Comparison of ENCODE assay signal across 1 cellular context in the genomic region with DNA sequence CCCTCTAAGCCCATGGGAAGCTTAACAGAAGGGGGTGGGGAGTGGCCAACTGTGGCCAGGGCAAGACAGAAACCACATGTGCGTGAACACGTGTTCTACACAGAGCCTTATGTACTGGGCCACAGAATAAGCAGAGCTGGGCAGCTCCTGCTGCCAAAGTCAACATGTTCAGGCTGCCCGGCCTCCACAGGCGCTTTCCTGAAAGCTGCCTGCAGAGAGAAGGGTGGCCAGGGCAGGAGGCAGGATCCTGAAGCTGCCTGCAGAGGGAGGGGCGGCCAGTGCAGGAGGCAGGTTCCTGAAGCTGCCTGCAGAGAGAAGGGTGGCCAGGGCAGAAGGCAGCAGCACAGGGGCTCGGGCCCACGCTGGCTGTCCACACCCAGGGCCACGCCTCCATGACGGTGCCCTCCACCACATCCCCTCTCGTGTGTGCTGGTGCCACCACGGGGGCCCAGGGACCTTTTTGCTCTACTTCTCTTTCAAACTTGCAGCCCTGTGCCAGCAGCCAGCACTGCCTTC.
A peak's percentile ranks its signal among the peaks of the same experiment; 100 is the strongest.
TF ChIP-seq lines count a peak whose summit lies in the region.

No MANE protein-coding gene starts in this region.

TF ChIP-seq in HEK293, 187 proteins besides CTCF, POLR2A, EP300 and RAD21 (continued from another document and continues in another):
- TF ChIP-seq PRDM2 (tag by site-specific recombination; IDR thresholded peaks at IDR 0.05; ENCODE audit: borderline replicate concordance), result no peak
- TF ChIP-seq ZNF521 (tag by site-specific recombination; IDR thresholded peaks at IDR 0.05), result no peak
- TF ChIP-seq ZNF24 (tag by site-specific recombination; IDR thresholded peaks at IDR 0.05), result no peak
- TF ChIP-seq ZNF791 (tag by site-specific recombination; IDR thresholded peaks at IDR 0.05), result no peak
- peak; percentile 48; the same call in 1 of the 2 replicates for TF ChIP-seq ZNF423 (tag by site-specific recombination; IDR thresholded peaks at IDR 0.05)
- TF ChIP-seq TRIM28 (IDR thresholded peaks at IDR 0.05; ENCODE audit: borderline replicate concordance, low read length), result no peak
- no peak for TF ChIP-seq ZNF146 (tag by site-specific recombination; IDR thresholded peaks at IDR 0.05)
- no peak for TF ChIP-seq MZF1 (tag by site-specific recombination; IDR thresholded peaks at IDR 0.05; ENCODE audit: borderline replicate concordance)
- no peak for TF ChIP-seq SETDB1 (IDR thresholded peaks at IDR 0.05; ENCODE audit: insufficient read length, low read length)
- TF ChIP-seq ZNF335 (tag by site-specific recombination; conservative IDR thresholded peaks at IDR 0.05), result no peak
- no peak for TF ChIP-seq FEZF1 (tag by site-specific recombination; IDR thresholded peaks at IDR 0.05)
- no peak for TF ChIP-seq ZNF366 (tag by site-specific recombination; conservative IDR thresholded peaks at IDR 0.05)
- TF ChIP-seq, protein P1, sequence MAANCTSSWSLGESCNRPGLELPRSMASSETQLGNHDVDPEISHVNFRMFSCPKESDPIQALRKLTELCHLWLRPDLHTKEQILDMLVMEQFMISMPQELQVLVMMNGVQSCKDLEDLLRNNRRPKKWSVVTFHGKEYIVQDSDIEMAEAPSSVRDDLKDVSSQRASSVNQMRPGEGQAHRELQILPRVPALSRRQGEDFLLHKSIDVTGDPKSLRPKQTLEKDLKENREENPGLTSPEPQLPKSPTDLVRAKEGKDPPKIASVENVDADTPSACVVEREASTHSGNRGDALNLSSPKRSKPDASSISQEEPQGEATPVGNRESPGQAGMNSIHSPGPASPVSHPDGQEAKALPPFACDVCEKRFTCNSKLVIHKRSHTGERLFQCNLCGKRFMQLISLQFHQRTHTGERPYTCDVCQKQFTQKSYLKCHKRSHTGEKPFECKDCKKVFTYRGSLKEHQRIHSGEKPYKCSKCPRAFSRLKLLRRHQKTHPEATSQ (tag by site-specific recombination; IDR thresholded peaks at IDR 0.05), result no peak
- no peak for TF ChIP-seq SP3 (tag by site-specific recombination; IDR thresholded peaks at IDR 0.05)
- TF ChIP-seq PBX3 (CRISPR knock-in tag; IDR thresholded peaks at IDR 0.05), result no peak
- TF ChIP-seq HOXA7 (CRISPR knock-in tag; IDR thresholded peaks at IDR 0.05; ENCODE audit: borderline replicate concordance), result no peak
- TF ChIP-seq ZFP3 (tag by site-specific recombination; IDR thresholded peaks at IDR 0.05; ENCODE audit: low read depth), result no peak
- no peak for TF ChIP-seq ZNF792 (tag by site-specific recombination; IDR thresholded peaks at IDR 0.05)
- TF ChIP-seq, protein P2, sequence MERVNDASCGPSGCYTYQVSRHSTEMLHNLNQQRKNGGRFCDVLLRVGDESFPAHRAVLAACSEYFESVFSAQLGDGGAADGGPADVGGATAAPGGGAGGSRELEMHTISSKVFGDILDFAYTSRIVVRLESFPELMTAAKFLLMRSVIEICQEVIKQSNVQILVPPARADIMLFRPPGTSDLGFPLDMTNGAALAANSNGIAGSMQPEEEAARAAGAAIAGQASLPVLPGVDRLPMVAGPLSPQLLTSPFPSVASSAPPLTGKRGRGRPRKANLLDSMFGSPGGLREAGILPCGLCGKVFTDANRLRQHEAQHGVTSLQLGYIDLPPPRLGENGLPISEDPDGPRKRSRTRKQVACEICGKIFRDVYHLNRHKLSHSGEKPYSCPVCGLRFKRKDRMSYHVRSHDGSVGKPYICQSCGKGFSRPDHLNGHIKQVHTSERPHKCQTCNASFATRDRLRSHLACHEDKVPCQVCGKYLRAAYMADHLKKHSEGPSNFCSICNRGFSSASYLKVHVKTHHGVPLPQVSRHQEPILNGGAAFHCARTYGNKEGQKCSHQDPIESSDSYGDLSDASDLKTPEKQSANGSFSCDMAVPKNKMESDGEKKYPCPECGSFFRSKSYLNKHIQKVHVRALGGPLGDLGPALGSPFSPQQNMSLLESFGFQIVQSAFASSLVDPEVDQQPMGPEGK (tag by site-specific recombination; IDR thresholded peaks at IDR 0.05), result peak; percentile 24; the same call in 1 of the 2 replicates
- no peak for TF ChIP-seq ZNF280C (tag by site-specific recombination; IDR thresholded peaks at IDR 0.05)
- TF ChIP-seq GLIS1 (tag by site-specific recombination; IDR thresholded peaks at IDR 0.05), result peak; percentile 63
- no peak for TF ChIP-seq ZNF555 (tag by site-specific recombination; conservative IDR thresholded peaks at IDR 0.05)
- TF ChIP-seq PRDM10 (tag by site-specific recombination; IDR thresholded peaks at IDR 0.05), result peak; percentile 42
- no peak for TF ChIP-seq WT1 (tag by site-specific recombination; IDR thresholded peaks at IDR 0.05)
- TF ChIP-seq ZFP37 (tag by site-specific recombination; IDR thresholded peaks at IDR 0.05), result no peak
- peak; percentile 65; the same call in 1 of the 2 replicates for TF ChIP-seq ZSCAN30 (tag by site-specific recombination; IDR thresholded peaks at IDR 0.05)
- no peak for TF ChIP-seq ZNF391 (tag by site-specific recombination; IDR thresholded peaks at IDR 0.05; ENCODE audit: borderline replicate concordance, low read depth)
- TF ChIP-seq ZBTB44 (tag by site-specific recombination; IDR thresholded peaks at IDR 0.05), result no peak
- no peak for TF ChIP-seq ZBTB7A (tag by site-specific recombination; IDR thresholded peaks at IDR 0.05; ENCODE audit: low read depth)
- TF ChIP-seq ZEB2 (tag by site-specific recombination; IDR thresholded peaks at IDR 0.05), result no peak
- TF ChIP-seq ZNF404 (tag by site-specific recombination; IDR thresholded peaks at IDR 0.05), result no peak
- TF ChIP-seq ZNF501 (tag by site-specific recombination; IDR thresholded peaks at IDR 0.05), result no peak
- no peak for TF ChIP-seq EGR2 (tag by site-specific recombination; IDR thresholded peaks at IDR 0.05; ENCODE audit: low read depth)
- no peak for TF ChIP-seq REPIN1 (tag by site-specific recombination; IDR thresholded peaks at IDR 0.05; ENCODE audit: low read depth)
- no peak for TF ChIP-seq GLI2 (tag by site-specific recombination; IDR thresholded peaks at IDR 0.05; ENCODE audit: borderline replicate concordance, low read depth)
- TF ChIP-seq IKZF3 (tag by site-specific recombination; IDR thresholded peaks at IDR 0.05), result peak; percentile 86
- no peak for TF ChIP-seq ZNF174 (tag by site-specific recombination; IDR thresholded peaks at IDR 0.05)
